In genomic region chr20:37071481-37071911, GRCh38 we compare ENCODE assay signal across 10 cellular contexts. TPM values are rescaled to one million over a fixed set of nuclear protein-coding genes. Genes with fewer than 3 reads are reported as not detected.
DNase-seq lines count a peak whose midpoint lies in the region; ATAC-seq and TF ChIP-seq lines count a peak whose summit lies in the region.
"Had no signal": no experiment of that assay in that cellular context is flagged by ENCODE, and none has a peak within 500 bp of the region (broad histone marks: within the 10 kb centered on the region; RNA-seq: fewer than 3 reads in every experiment).

No MANE protein-coding gene starts in this region.

- no peaks in the 10 kb centered on the region for H3K9me3 Mint-ChIP-seq in mesothelial cell of epicardium

- H3K27me3 Mint-ChIP-seq in mesothelial cell of epicardium (ENCODE audit: low read depth), result no peaks in the 10 kb centered on the region

- no peak for TF ChIP-seq CTCF in mesothelial cell of epicardium (IDR thresholded peaks at IDR 0.05; ENCODE audit: unreplicated experiment)

- peaks cover 16% of the 10 kb centered on the region for H3K36me3 Mint-ChIP-seq in mesothelial cell of epicardium

- H3K4me3 Mint-ChIP-seq in mesothelial cell of epicardium, result no peak overlapping the region

- no peak overlapping the region for H3K27ac Mint-ChIP-seq in mesothelial cell of epicardium

- DNase-seq in activated CD4-positive, CD25-positive, alpha-beta regulatory T cell (lab: John Stamatoyannopoulos, UW), result peak in 3 of 4 experiments; percentile 5 to 12 (median 8)
- DNase-seq in activated CD4-positive, CD25-positive, alpha-beta regulatory T cell treated with anti-CD3 and anti-CD28 coated beads, Interleukin-2, amount 50 U/mL, for 72 hours, result no peak
- peak; percentile 24 for DNase-seq in activated T-cell treated with anti-CD3 and anti-CD28 coated beads, Interleukin-2, amount 50 U/mL, for 1 hour
- DNase-seq in fibroblast of peridontal ligament (ENCODE audit: extremely low read depth), result peak; percentile 37
- DNase-seq in stimulated activated naive CD4-positive, alpha-beta T cell treated with Interleukin-2 at 50 U/mL for 16 hours (lab: John Stamatoyannopoulos, UW), result peak; percentile 19
- no peak for DNase-seq in OCI-M1 (lab: John Stamatoyannopoulos, UW)
- DNase-seq in mesothelial cell of epicardium (ENCODE audit: low spot score in 2 of 2, unreplicated experiment in 2 of 2), result no peak
- DNase-seq: 8988T, left ventricle myocardium inferior had no signal

- no peaks in the 10 kb centered on the region for H3K4me1 Mint-ChIP-seq in mesothelial cell of epicardium

- ATAC-seq in GM21526 (IDR thresholded peaks at IDR 0.05; ENCODE audit: low FRiP score, unreplicated experiment), result no peak

RNA-seq across cellular contexts. Expression of gene RBL1, which starts 24.3 kb away (rescaled TPM):
- 8.8 to 13.6 TPM (median 9.0 TPM) in 3 replicates for total RNA-seq in mesothelial cell of epicardium

Comparison
In these comparisons a context has a peak if more than half of its experiments do, and no peak if none do; other contexts are left out.
1. DNase-seq: peak in activated CD4-positive, CD25-positive, alpha-beta regulatory T cell (3 of 4), activated T-cell treated with anti-CD3 and anti-CD28 coated beads, Interleukin-2, amount 50 U/mL, for 1 hour (single experiment), fibroblast of peridontal ligament (single experiment) and stimulated activated naive CD4-positive, alpha-beta T cell treated with Interleukin-2 at 50 U/mL for 16 hours (single experiment); none in activated CD4-positive, CD25-positive, alpha-beta regulatory T cell treated with anti-CD3 and anti-CD28 coated beads, Interleukin-2, amount 50 U/mL, for 72 hours (single experiment), OCI-M1 (single experiment) and mesothelial cell of epicardium (0 of 2).